11 cellular contexts compared by ENCODE assay signal in genomic region chr9:128100581-128100980, GRCh38. TPM values are rescaled to one million over a fixed set of nuclear protein-coding genes. Genes with fewer than 3 reads are reported as not detected.
DNase-seq lines count a peak whose midpoint lies in the region; TF ChIP-seq lines count a peak whose summit lies in the region.
"Had no signal": no experiment of that assay in that cellular context is flagged by ENCODE, and none has a peak within 500 bp of the region (broad histone marks: within the 10 kb centered on the region; RNA-seq: fewer than 3 reads in every experiment).

No MANE protein-coding gene starts in this region.

- H4K20me1 ChIP-seq in hepatocyte (ENCODE audit: insufficient read depth, poor library complexity, severe bottlenecking), result no peaks in the 10 kb centered on the region

- H3K9me3 Mint-ChIP-seq in CD8-positive, alpha-beta memory T cell, result no peaks in the 10 kb centered on the region
- H3K9me3 Mint-ChIP-seq: activated naive CD8-positive, alpha-beta T cell treated with anti-CD3 and anti-CD28 coated beads, Interleukin-2, amount 10 ng/mL, durations not matched to agents 7 days and 5 days; memory B cell had no signal

- no peak for TF ChIP-seq CTCF in hepatocyte (IDR thresholded peaks at IDR 0.05; ENCODE audit: poor library complexity)

- POLR2A ChIA-PET in CD8-positive, alpha-beta memory T cell (lab: Charles Lee), result interaction anchor here (0.6 kb wide), 1 partner anchor 10 kb away, joined by 3 read pairs; no protein-coding TSS in a partner anchor

- no peak overlapping the region for H3K4me3 Mint-ChIP-seq in CD8-positive, alpha-beta memory T cell
- H3K4me3 Mint-ChIP-seq: memory B cell had no signal

- peak overlapping the region in 2 of 8 donors; percentile 51 to 72 for H3K27ac Mint-ChIP-seq in CD8-positive, alpha-beta memory T cell
- H3K27ac Mint-ChIP-seq: activated naive CD8-positive, alpha-beta T cell treated with anti-CD3 and anti-CD28 coated beads, Interleukin-2, amount 10 ng/mL, durations not matched to agents 7 days and 5 days; memory B cell had no signal

- DNase-seq in CD8-positive, alpha-beta memory T cell, result no peak
- no peak for DNase-seq in hepatocyte (ENCODE audit: low spot score)
- DNase-seq in DMS53 treated with DMSO at 0.1 percent for 48 hours (lab: John Stamatoyannopoulos, UW; ENCODE audit: unreplicated experiment), result no peak
- no peak for DNase-seq in NCI-H1417 (lab: John Stamatoyannopoulos, UW)
- no peak for DNase-seq in SKM-1 treated with dmso at 0.1 percent for 144 hours (lab: John Stamatoyannopoulos, UW; ENCODE audit: unreplicated experiment)
- DNase-seq in superior temporal gyrus (ENCODE audit: extremely low spot score), result no peak
- DNase-seq: activated naive CD8-positive, alpha-beta T cell treated with anti-CD3 and anti-CD28 coated beads, Interleukin-2, amount 10 ng/mL, durations not matched to agents 7 days and 5 days; foreskin fibroblast had no signal

- H3K9me2 ChIP-seq in hepatocyte (replicated peaks; ENCODE audit: insufficient read depth), result no peaks in the 10 kb centered on the region

- H3K27me3 ChIP-seq in CD8-positive, alpha-beta memory T cell (ENCODE audit: insufficient read depth, low read length, poor library complexity, severe bottlenecking), result no peaks in the 10 kb centered on the region
- H3K27me3 ChIP-seq in hepatocyte (no peaks in the 10 kb centered on the region), skeletal muscle satellite cell (ENCODE audit: control insufficient read depth, insufficient read depth, low read length) (no peaks in the 10 kb centered on the region)

- H3K27ac ChIP-seq in CD8-positive, alpha-beta memory T cell (ENCODE audit: low read depth, low read length), result peak overlapping the region; percentile 54
- H3K27ac ChIP-seq in angular gyrus (ENCODE audit: low read depth, low read length) (peak overlapping the region; percentile 38), hepatocyte (peak overlapping the region; percentile 94)

- CTCF ChIA-PET in CD8-positive, alpha-beta memory T cell (lab: Charles Lee), result interaction anchor here (1.1 kb wide), 1 partner anchor 17 kb away, joined by 3 read pairs; no protein-coding TSS in a partner anchor

- peaks cover 33% of the 10 kb centered on the region for H3K36me3 ChIP-seq in CD8-positive, alpha-beta memory T cell (ENCODE audit: insufficient read depth, low read length)
- H3K36me3 ChIP-seq in hepatocyte (replicated peaks; ENCODE audit: insufficient read depth, low read depth) (no peaks in the 10 kb centered on the region), skeletal muscle satellite cell (ENCODE audit: insufficient read depth, low read length) (peaks cover 41% of the 10 kb centered on the region)

- H3K4me3 ChIP-seq in CD8-positive, alpha-beta memory T cell (ENCODE audit: low read length), result no peak overlapping the region
- H3K4me3 ChIP-seq in hepatocyte (no peak overlapping the region), skeletal muscle satellite cell (ENCODE audit: low read length) (peak overlapping the region; percentile 75)

- 93% methylated on average over 10 of the region's 10 CpGs for WGBS in hepatocyte (ENCODE audit: low lambda C conversion rate, missing lambda C conversion rate)

- H3K4me1 Mint-ChIP-seq in CD8-positive, alpha-beta memory T cell, result peaks cover 38 to 69% (median 45%) of the 10 kb centered on the region in 3 donors
- H3K4me1 Mint-ChIP-seq: memory B cell had no signal

- peak overlapping the region; percentile 90 for H3K9ac ChIP-seq in skeletal muscle satellite cell (ENCODE audit: low read depth, low read length)

- H3K9me3 ChIP-seq in CD8-positive, alpha-beta memory T cell (ENCODE audit: low read length), result no peaks in the 10 kb centered on the region
- H3K9me3 ChIP-seq in hepatocyte (ENCODE audit: low read depth), result no peaks in the 10 kb centered on the region
- H3K9me3 ChIP-seq in skeletal muscle satellite cell (replicated peaks; ENCODE audit: low read length), result no peaks in the 10 kb centered on the region

- H3K79me2 ChIP-seq in hepatocyte, result peaks cover 58% of the 10 kb centered on the region

- H3K36me3 Mint-ChIP-seq in CD8-positive, alpha-beta memory T cell, result peaks cover 3 to 63% (median 10%) of the 10 kb centered on the region in 3 donors

- peak overlapping the region; percentile 71 for H3K4me2 ChIP-seq in hepatocyte
- peak overlapping the region; percentile 96 for H3K4me2 ChIP-seq in skeletal muscle satellite cell (ENCODE audit: low read length)

- no peak overlapping the region for H2AFZ ChIP-seq in hepatocyte

- no peaks in the 10 kb centered on the region for H3K27me3 Mint-ChIP-seq in CD8-positive, alpha-beta memory T cell
- H3K27me3 Mint-ChIP-seq: activated naive CD8-positive, alpha-beta T cell treated with anti-CD3 and anti-CD28 coated beads, Interleukin-2, amount 10 ng/mL, durations not matched to agents 7 days and 5 days; memory B cell had no signal

- peaks cover 56% of the 10 kb centered on the region for H3K4me1 ChIP-seq in CD8-positive, alpha-beta memory T cell (ENCODE audit: insufficient read depth, low read length)
- H3K4me1 ChIP-seq in hepatocyte (ENCODE audit: insufficient read depth), result peaks cover 45% of the 10 kb centered on the region
- H3K4me1 ChIP-seq in skeletal muscle satellite cell (ENCODE audit: control insufficient read depth, insufficient read depth, low read length), result peaks cover 67% of the 10 kb centered on the region

RNA-seq across cellular contexts. Expression of gene PTGES2, which starts 26.9 kb away (rescaled TPM):
- 10 to 100 TPM; 67.0 to 68.3 TPM for total RNA-seq in CD8-positive, alpha-beta memory T cell
- polyA plus RNA-seq in CD8-positive, alpha-beta memory T cell, result 51.7 TPM
- 29.4 and 36.5 TPM in 2 replicates for total RNA-seq in hepatocyte
- 68.1 and 81.7 TPM in 2 replicates for polyA plus RNA-seq in hepatocyte
- total RNA-seq in skeletal muscle satellite cell (2012; rRNA removed), result 85.9 and 97.0 TPM in 2 replicates

RNA-seq across cellular contexts. Expression of gene SLC25A25, which starts 32.5 kb away (rescaled TPM):
- 10 to 100 TPM; 17.7 to 17.8 TPM for total RNA-seq in CD8-positive, alpha-beta memory T cell
- polyA plus RNA-seq in CD8-positive, alpha-beta memory T cell, result 19.8 TPM
- 52.4 and 62.3 TPM in 2 replicates for total RNA-seq in hepatocyte
- 40.1 and 51.0 TPM in 2 replicates for polyA plus RNA-seq in hepatocyte
- total RNA-seq in skeletal muscle satellite cell (2012; rRNA removed), result 13.9 and 14.4 TPM in 2 replicates

RNA-seq across cellular contexts. Expression of gene NAIF1, which starts 33.5 kb away (rescaled TPM):
- 10 to 100 TPM; 13.1 to 14.0 TPM for total RNA-seq in CD8-positive, alpha-beta memory T cell
- 13.5 TPM for polyA plus RNA-seq in CD8-positive, alpha-beta memory T cell
- 9.6 and 10.3 TPM in 2 replicates for total RNA-seq in hepatocyte
- polyA plus RNA-seq in hepatocyte, result 7.0 and 8.0 TPM in 2 replicates
- 5.1 and 9.0 TPM in 2 replicates for total RNA-seq in skeletal muscle satellite cell (2012; rRNA removed)

RNA-seq across cellular contexts. Expression of gene LCN2, which starts 48.7 kb away (rescaled TPM):
- total RNA-seq in CD8-positive, alpha-beta memory T cell, result not detected
- polyA plus RNA-seq in CD8-positive, alpha-beta memory T cell, result not detected
- 5.3 and 14.3 TPM in 2 replicates for total RNA-seq in hepatocyte
- 5.6 and 12.8 TPM in 2 replicates for polyA plus RNA-seq in hepatocyte
- total RNA-seq in skeletal muscle satellite cell (2012; rRNA removed), result not detected in 2 replicates
- total RNA-seq: activated naive CD8-positive, alpha-beta T cell treated with anti-CD3 and anti-CD28 coated beads, Interleukin-2, amount 10 ng/mL, durations not matched to agents 7 days and 5 days had no signal

RNA-seq across cellular contexts. Expression of gene BBLN, which starts 59.5 kb away (rescaled TPM):
- 10 to 100 TPM; 75.5 to 78.4 TPM for total RNA-seq in CD8-positive, alpha-beta memory T cell
- 137 TPM for polyA plus RNA-seq in CD8-positive, alpha-beta memory T cell
- total RNA-seq in hepatocyte, result 88.1 and 102 TPM in 2 replicates
- polyA plus RNA-seq in hepatocyte, result 86.6 and 92.6 TPM in 2 replicates
- total RNA-seq in skeletal muscle satellite cell (2012; rRNA removed), result 35.2 and 41.3 TPM in 2 replicates

Comparison
In these comparisons a context has a peak if more than half of its experiments do, and no peak if none do; other contexts are left out.
1. H3K27ac ChIP-seq: peak in every context shown above with its lines; median percentile 94 in hepatocyte; 54 in CD8-positive, alpha-beta memory T cell; 38 in angular gyrus.